In genomic region chr14:103386632-103387329, GRCh38 we compare ENCODE assay signal across 8 cellular contexts. TPM values are rescaled to one million over a fixed set of nuclear protein-coding genes. Genes with fewer than 3 reads are reported as not detected.
A peak's percentile ranks its signal among the peaks of the same experiment; 100 is the strongest.
DNase-seq lines count a peak whose midpoint lies in the region; ATAC-seq and TF ChIP-seq lines count a peak whose summit lies in the region.

No MANE protein-coding gene starts in this region.

- H3K27ac ChIP-seq in duodenal mucosa (ENCODE audit: low read depth, low read length) (no peak overlapping the region), RWPE1 (no peak overlapping the region)

- CTCF ChIA-PET in Calu3 (lab: Charles Lee) (interaction anchor here (0.5 to 1.2 kb wide), 2 partner anchors 53 to 210 kb away, joined by 3 read pairs; partner anchors contain the start of gene EIF5), RWPE1 (lab: Yijun Ruan, JAX) (interaction anchor here (0.6 kb wide), 2 partner anchors 50 to 544 kb away, joined by 3 to 6 read pairs; no protein-coding TSS in a partner anchor)

- H3K4me3 ChIP-seq in NB4 (ENCODE audit: low read depth, low read length) (peak overlapping the region; percentile 92), duodenal mucosa (ENCODE audit: low read depth in 1 of 2, low read length in 2 of 2) (peak overlapping the region; percentile 94 to 100)

- POLR2A ChIA-PET in RWPE1 (lab: Yijun Ruan, JAX; ENCODE audit: low non-redundant PET), result interaction anchor here (0.6 kb wide), 1 partner anchor 41 kb away, joined by 5 read pairs; no protein-coding TSS in a partner anchor

- no peak for ATAC-seq in natural killer cell
- no peak for ATAC-seq in GM19324 (IDR thresholded peaks at IDR 0.05; ENCODE audit: low FRiP score, unreplicated experiment)

- peak overlapping the region; percentile 94 to 96 for H3K9ac ChIP-seq in duodenal mucosa (ENCODE audit: low read depth in 1 of 2, low read length in 2 of 2)

- H3K27me3 ChIP-seq in duodenal mucosa (ENCODE audit: control insufficient read depth in 1 of 2, insufficient read depth in 2 of 2, low read length in 2 of 2), result peaks cover 2 to 3% of the 10 kb centered on the region in 2 donors

- TF ChIP-seq POLR2A in NB4 (IDR thresholded peaks at IDR 0.05; ENCODE audit: extremely low read depth, insufficient read length), result no peak

- BruUV-seq in Calu3 (replicated peaks; lab: Mats Ljungman, UMichigan), result no TSS peak

- H3K27ac Mint-ChIP-seq in Calu3 (ENCODE audit: unreplicated experiment) (peak overlapping the region; percentile 36), natural killer cell (peak overlapping the region; percentile 94 to 97)

- H3K4me3 Mint-ChIP-seq in Calu3 (ENCODE audit: low read depth, unreplicated experiment) (peak overlapping the region; percentile 96), natural killer cell (peak overlapping the region; percentile 95)

- H3K27me3 Mint-ChIP-seq in Calu3 (ENCODE audit: unreplicated experiment) (peaks cover 12% of the 10 kb centered on the region), natural killer cell (ENCODE audit: low read depth in 2 of 2) (no peaks in the 10 kb centered on the region)

- H3K36me3 Mint-ChIP-seq in Calu3 (ENCODE audit: insufficient read depth, unreplicated experiment), result peaks cover 34% of the 10 kb centered on the region
- H3K36me3 Mint-ChIP-seq in natural killer cell, result no peaks in the 10 kb centered on the region

- DNase-seq in Calu3, result no peak
- peak; percentile 46 for DNase-seq in NB4 (ENCODE audit: low read depth)
- DNase-seq in natural killer cell, result no peak
- DNase-seq in NCI-H1105 (lab: John Stamatoyannopoulos, UW), result no peak
- no peak for DNase-seq in RWPE1 (ENCODE audit: low spot score)
- no peak for DNase-seq in MV-4-11 (lab: John Stamatoyannopoulos, UW)

- H3K4me1 Mint-ChIP-seq in Calu3 (ENCODE audit: low read depth, unreplicated experiment) (no peaks in the 10 kb centered on the region), natural killer cell (peaks cover 36 to 51% of the 10 kb centered on the region in 2 donors)

- no peaks in the 10 kb centered on the region for H3K36me3 ChIP-seq in duodenal mucosa (ENCODE audit: control insufficient read depth in 1 of 2, insufficient read depth in 2 of 2, low read length in 2 of 2)

- H3K9me3 Mint-ChIP-seq in Calu3 (ENCODE audit: low read depth, unreplicated experiment) (no peaks in the 10 kb centered on the region), natural killer cell (no peaks in the 10 kb centered on the region)

- H3K4me1 ChIP-seq in duodenal mucosa (ENCODE audit: control insufficient read depth in 1 of 2, insufficient read depth in 2 of 2, low read length in 2 of 2), result peaks cover 22 to 23% of the 10 kb centered on the region in 2 donors

- TF ChIP-seq CTCF in Calu3 (IDR thresholded peaks at IDR 0.05; ENCODE audit: unreplicated experiment) (no peak), NB4 (IDR thresholded peaks at IDR 0.05; ENCODE audit: low read depth, low read length) (no peak), natural killer cell (IDR thresholded peaks at IDR 0.05) (no peak), RWPE1 (conservative IDR thresholded peaks at IDR 0.05; ENCODE audit: low read depth) (no peak)

- H3K9me3 ChIP-seq in duodenal mucosa (ENCODE audit: control insufficient read depth in 1 of 2, low read length in 2 of 2), result no peaks in the 10 kb centered on the region

- intact Hi-C loops in Calu3 (cut with micrococcal nuclease; ENCODE audit: unreplicated experiment), result no loop called here
- intact Hi-C loops in natural killer cell (cut with micrococcal nuclease), result loop anchor here (5.0 kb wide), 1 partner anchor 41 kb away; no protein-coding TSS in a partner anchor

RNA-seq across cellular contexts. Expression of gene MARK3, which starts 1.6 kb away (rescaled TPM):
- 76.0 and 79.5 TPM in 2 replicates for total RNA-seq in Calu3 (2022)
- total RNA-seq in natural killer cell, result 100 to 1,000 TPM; 138 to 167 (median 152) TPM

RNA-seq across cellular contexts. Expression of gene EIF5, which starts 52.7 kb away (rescaled TPM):
- 327 and 328 TPM in 2 replicates for total RNA-seq in Calu3 (2022)
- total RNA-seq in natural killer cell, result 100 to 1,000 TPM; 498 to 670 (median 594) TPM
